Comparison of ENCODE assay signal across 8 cellular contexts in the genomic region with DNA sequence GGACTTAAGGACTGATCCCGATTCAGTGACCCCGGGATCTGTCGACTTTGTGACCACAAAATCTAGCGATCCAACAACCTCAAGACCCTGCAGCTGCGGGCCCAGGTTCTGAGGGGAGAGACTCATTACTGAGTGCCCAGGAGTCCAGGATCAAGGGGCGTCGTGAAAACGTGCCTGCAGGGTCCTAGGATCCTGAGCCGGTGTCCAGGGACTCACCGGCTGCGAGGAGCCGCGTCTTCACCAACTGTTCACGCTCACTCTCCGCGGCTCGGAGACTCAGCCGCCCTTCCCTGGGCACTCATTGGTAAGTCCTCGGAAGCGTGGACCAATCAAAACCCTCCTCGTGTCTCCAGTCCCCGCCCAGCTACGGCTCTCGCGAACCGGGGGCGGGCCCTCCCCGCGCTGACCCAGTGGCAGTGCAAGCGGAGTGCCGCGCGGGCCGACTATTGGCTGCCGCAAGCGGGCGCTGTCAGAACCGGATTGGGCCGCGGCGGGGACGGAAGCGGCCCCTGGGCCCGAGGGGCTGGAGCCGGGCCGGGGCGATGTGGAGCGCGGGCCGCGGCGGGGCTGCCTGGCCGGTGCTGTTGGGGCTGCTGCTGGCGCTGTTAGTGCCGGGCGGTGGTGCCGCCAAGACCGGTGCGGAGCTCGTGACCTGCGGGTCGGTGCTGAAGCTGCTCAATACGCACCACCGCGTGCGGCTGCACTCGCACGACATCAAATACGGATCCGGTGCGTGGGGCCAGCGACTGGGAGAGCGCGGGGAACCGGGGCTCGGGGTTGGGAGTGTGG. TPM values are rescaled to one million over a fixed set of nuclear protein-coding genes. Genes with fewer than 3 reads are reported as not detected.
DNase-seq lines count a peak whose midpoint lies in the region; ATAC-seq and TF ChIP-seq lines count a peak whose summit lies in the region.

SDF2L1 (plus strand) TSS at position 508 of the 789 bp plus-strand sequence; CDS start at position 543, 35 bp downstream.

- H3K27me3 ChIP-seq in breast epithelium: no peaks in the 10 kb centered on the region
- peaks cover 17% of the 10 kb centered on the region for H3K27me3 ChIP-seq in iPS-20b (ENCODE audit: insufficient read depth, low read length)
- no peaks in the 10 kb centered on the region for H3K27me3 ChIP-seq in skeletal muscle tissue (ENCODE audit: control insufficient read depth in 3 of 3, insufficient read depth in 3 of 3, low read length in 3 of 3)

- ATAC-seq in GM18909 (IDR thresholded peaks at IDR 0.05; ENCODE audit: poor library complexity, unreplicated experiment): peak; percentile 92
- ATAC-seq in HG03159 (IDR thresholded peaks at IDR 0.05; ENCODE audit: unreplicated experiment): peak; percentile 91

- DNase-seq in AG08395 (ENCODE audit: low spot score) (peak; percentile 99), NCI-H2227 (lab: John Stamatoyannopoulos, UW; ENCODE audit: unreplicated experiment) (peak; percentile 99), breast epithelium (ENCODE audit: low spot score in 2 of 2) (peak; percentile 98 to 99)

- TF ChIP-seq POLR2A in breast epithelium (IDR thresholded peaks at IDR 0.05): no peak

- H3K9ac ChIP-seq in iPS-20b (ENCODE audit: low read depth, low read length) (peak within 1 kb of the TSS; percentile 72), skeletal muscle tissue (ENCODE audit: low read depth in 1 of 3, low read length in 3 of 3) (peak within 1 kb of the TSS; percentile 52 to 86 (median 80))

- H3K4me3 ChIP-seq in breast epithelium (peak within 1 kb of the TSS; percentile 55 to 82 (median 78)), iPS-20b (ENCODE audit: low read length) (peak within 1 kb of the TSS; percentile 77), skeletal muscle tissue (ENCODE audit: low read length in 3 of 3) (peak within 1 kb of the TSS; percentile 76 to 89 (median 84))

- H3K9me3 ChIP-seq in breast epithelium (no peaks in the 10 kb centered on the region), iPS-20b (ENCODE audit: insufficient read depth, low read depth, low read length) (no peaks in the 10 kb centered on the region), skeletal muscle tissue (ENCODE audit: control insufficient read depth in 3 of 3, low read length in 3 of 3) (no peaks in the 10 kb centered on the region)

- H3K36me3 ChIP-seq in breast epithelium (no peaks in the 10 kb centered on the region), iPS-20b (ENCODE audit: insufficient read depth, low read depth, low read length) (peaks cover 8% of the 10 kb centered on the region), skeletal muscle tissue (ENCODE audit: control insufficient read depth in 3 of 3, insufficient read depth in 3 of 3, low read length in 3 of 3) (peaks cover 0 to 7% (median 3%) of the 10 kb centered on the region in 3 donors)

- intact Hi-C loops in breast epithelium (cut with DNase I; ENCODE audit: low total_unique reads): no loop called here

- TF ChIP-seq CTCF in VCaP (conservative IDR thresholded peaks at IDR 0.05) (peak; percentile 40), breast epithelium (IDR thresholded peaks at IDR 0.05) (no peak)

- peak within 1 kb of the TSS; percentile 78 for H3K27ac ChIP-seq in VCaP
- peak within 1 kb of the TSS; percentile 61 to 62 for H3K27ac ChIP-seq in breast epithelium
- peak within 1 kb of the TSS; percentile 24 for H3K27ac ChIP-seq in iPS-20b (ENCODE audit: low read length)
- peak within 1 kb of the TSS; percentile 69 for H3K27ac ChIP-seq in skeletal muscle tissue (ENCODE audit: low read depth, low read length)

- peaks cover 0 to 4% of the 10 kb centered on the region in 2 donors for H3K4me1 ChIP-seq in breast epithelium
- H3K4me1 ChIP-seq in iPS-20b (ENCODE audit: insufficient read depth, low read length): peaks cover 5% of the 10 kb centered on the region; the same call in 1 of the 2 replicates
- peaks cover 18 to 32% (median 20%) of the 10 kb centered on the region in 3 donors for H3K4me1 ChIP-seq in skeletal muscle tissue (ENCODE audit: control insufficient read depth in 3 of 3, insufficient read depth in 3 of 3, low read length in 3 of 3)

RNA-seq across cellular contexts. Expression of gene SDF2L1, which starts in this region (rescaled TPM):
- 10 to 100 TPM; 23.1 to 50.1 (median 26.6) TPM for total RNA-seq in breast epithelium
- total RNA-seq in skeletal muscle tissue: 4.2 TPM

Comparison
In these comparisons a context has a peak if more than half of its experiments do, and no peak if none do; other contexts are left out.
1. Peak in every context shown above with its lines: DNase-seq, ATAC-seq, H3K4me3 ChIP-seq and H3K27ac ChIP-seq.
2. H3K27ac ChIP-seq: peak in every context shown above with its lines; median percentile 78 in VCaP; 69 in skeletal muscle tissue; 62 in breast epithelium; 24 in iPS-20b.